ENCODE assay signal across 1 cellular context in genomic region chr3:100104442-100104798, GRCh38.
TF ChIP-seq lines count a peak whose summit lies in the region.

No MANE protein-coding gene starts in this region.

TF ChIP-seq in GM12878, 131 proteins besides CTCF, POLR2A, EP300 and RAD21 (continued from another document):
- TF ChIP-seq PRDM15 (CRISPR knock-in tag; IDR thresholded peaks at IDR 0.05): no peak
- no peak for TF ChIP-seq ZBTB11 (CRISPR knock-in tag; IDR thresholded peaks at IDR 0.05)
- TF ChIP-seq IRF3 (IDR thresholded peaks at IDR 0.05): no peak
- TF ChIP-seq BCL3 (IDR thresholded peaks at IDR 0.05; ENCODE audit: borderline replicate concordance, insufficient read depth, low read depth, low read length, poor library complexity, severe bottlenecking): no peak
- no peak for TF ChIP-seq USF2 (IDR thresholded peaks at IDR 0.05; ENCODE audit: borderline replicate concordance, low read depth, low read length)
- TF ChIP-seq STAT3 (IDR thresholded peaks at IDR 0.05; ENCODE audit: low read depth, low read length): no peak
- TF ChIP-seq RAD51 (IDR thresholded peaks at IDR 0.05): no peak
- no peak for TF ChIP-seq SREBF1 (IDR thresholded peaks at IDR 0.05; ENCODE audit: low read length)
- no peak for TF ChIP-seq PAX8 (IDR thresholded peaks at IDR 0.05)
